ENCODE assay signal across 11 cellular contexts in genomic region chr7:127678947-127679346, GRCh38. TPM values are rescaled to one million over a fixed set of nuclear protein-coding genes. Genes with fewer than 3 reads are reported as not detected.
DNase-seq lines count a peak whose midpoint lies in the region; ATAC-seq and TF ChIP-seq lines count a peak whose summit lies in the region.
"Had no signal": no experiment of that assay in that cellular context is flagged by ENCODE, and none has a peak within 500 bp of the region (broad histone marks: within the 10 kb centered on the region; RNA-seq: fewer than 3 reads in every experiment).

No MANE protein-coding gene starts in this region.

- H3K27me3 Mint-ChIP-seq in endothelial cell (ENCODE audit: unreplicated experiment): peaks cover 6% of the 10 kb centered on the region
- H3K27me3 Mint-ChIP-seq: naive thymus-derived CD4-positive, alpha-beta T cell had no signal

- H3K36me3 ChIP-seq in SJCRH30: peaks cover 14% of the 10 kb centered on the region

- H3K9me3 ChIP-seq in SJCRH30 (replicated peaks): peaks cover 7% of the 10 kb centered on the region; the same call in 1 of the 2 replicates

- no peaks in the 10 kb centered on the region for H3K9me3 Mint-ChIP-seq in endothelial cell (ENCODE audit: unreplicated experiment)

- H3K27ac ChIP-seq in SJCRH30: no peak overlapping the region

- DNase-seq in endothelial cell (ENCODE audit: low spot score) (no peak), NCI-H510A (lab: John Stamatoyannopoulos, UW) (no peak), medulla oblongata (ENCODE audit: extremely low spot score) (no peak), NCI-H774 (lab: John Stamatoyannopoulos, UW) (no peak), SJCRH30 (no peak)
- DNase-seq: activated CD4-positive, alpha-beta T cell treated with anti-CD3 and anti-CD28 coated beads for 1 hour; naive thymus-derived CD4-positive, alpha-beta T cell; NCI-H187 treated with DMSO at 0.1 percent for 48 hours had no signal

- peaks cover 5% of the 10 kb centered on the region; the same call in 1 of the 2 replicates for H3K4me1 ChIP-seq in SJCRH30

- TF ChIP-seq CTCF in endothelial cell (IDR thresholded peaks at IDR 0.05; ENCODE audit: unreplicated experiment): no peak

- peak overlapping the region; percentile 14 for H3K4me3 Mint-ChIP-seq in endothelial cell (ENCODE audit: unreplicated experiment)

- ATAC-seq in GM18505 (IDR thresholded peaks at IDR 0.05; ENCODE audit: unreplicated experiment) (peak; percentile 91), GM21447 (IDR thresholded peaks at IDR 0.05; ENCODE audit: unreplicated experiment) (peak; percentile 91), HG03378 (IDR thresholded peaks at IDR 0.05; ENCODE audit: unreplicated experiment) (peak; percentile 75)
- ATAC-seq: naive thymus-derived CD4-positive, alpha-beta T cell had no signal

- H3K27me3 ChIP-seq in SJCRH30: no peaks in the 10 kb centered on the region

- TF ChIP-seq POLR2A in GM18505 (IDR thresholded peaks at IDR 0.05; ENCODE audit: borderline replicate concordance, extremely low read depth, insufficient read depth, insufficient read length): no peak

- peaks cover 50% of the 10 kb centered on the region for H3K36me3 Mint-ChIP-seq in endothelial cell (ENCODE audit: low read depth, unreplicated experiment)

- peaks cover 66% of the 10 kb centered on the region for H3K4me1 Mint-ChIP-seq in endothelial cell (ENCODE audit: unreplicated experiment)

- H3K4me3 ChIP-seq in SJCRH30: no peak overlapping the region

- peak overlapping the region; percentile 40 for H3K27ac Mint-ChIP-seq in endothelial cell (ENCODE audit: unreplicated experiment)

RNA-seq across cellular contexts. Expression of gene SND1, which starts 27.0 kb away (rescaled TPM):
- total RNA-seq in endothelial cell (ENCODE audit: unreplicated experiment): 375 TPM
- total RNA-seq in SJCRH30 (2014; rRNA removed; shearing (Covaris generic)): 146 and 147 TPM in 2 replicates
